In genomic region chrX:143661286-143661685, GRCh38 we compare ENCODE assay signal across 21 cellular contexts. TPM values are rescaled to one million over a fixed set of nuclear protein-coding genes. Genes with fewer than 3 reads are reported as not detected.
DNase-seq lines count a peak whose midpoint lies in the region; ATAC-seq, FAIRE-seq and TF ChIP-seq lines count a peak whose summit lies in the region.
"Had no signal": no experiment of that assay in that cellular context is flagged by ENCODE, and none has a peak within 500 bp of the region (broad histone marks: within the 10 kb centered on the region; RNA-seq: fewer than 3 reads in every experiment).

No MANE protein-coding gene starts in this region.

- no peak overlapping the region for H3K14ac ChIP-seq in neuronal stem cell (ENCODE audit: low read length)

- no peak overlapping the region for H3K23ac ChIP-seq in neuronal stem cell (ENCODE audit: low read depth, low read length, poor library complexity)

- H2BK120ac ChIP-seq in neuronal stem cell (ENCODE audit: low read depth, low read length): no peak overlapping the region

- H3K79me1 ChIP-seq in neuronal stem cell (ENCODE audit: low read depth, low read length): no peaks in the 10 kb centered on the region

- H3K27ac ChIP-seq in astrocyte (ENCODE audit: low read depth, low read length): no peak overlapping the region
- no peak overlapping the region for H3K27ac ChIP-seq in neuronal stem cell (replicated peaks; ENCODE audit: low read length)
- H3K27ac ChIP-seq in esophagus muscularis mucosa (replicated peaks in 1 of 4): no peak overlapping the region
- H3K27ac ChIP-seq: BLaER1 treated with 17β-estradiol and CSF1 and Interleukin-3, amounts not matched to agents 10 nM and 100 nM; GM23248; HL-60 had no signal

- H3K27me3 ChIP-seq in astrocyte (ENCODE audit: insufficient read depth, low read length) (no peaks in the 10 kb centered on the region), neuronal stem cell (ENCODE audit: control insufficient read depth in 3 of 3, insufficient read depth in 3 of 3, low read depth in 1 of 3, low read length in 3 of 3) (no peaks in the 10 kb centered on the region), esophagus muscularis mucosa (no peaks in the 10 kb centered on the region)

- H3K9me3 ChIP-seq in astrocyte (ENCODE audit: insufficient read depth, low read depth, low read length) (no peaks in the 10 kb centered on the region), neuronal stem cell (replicated peaks in 1 of 2; ENCODE audit: control insufficient read depth in 2 of 2, insufficient read depth in 1 of 2, low read depth in 1 of 2, low read length in 2 of 2) (no peaks in the 10 kb centered on the region), esophagus muscularis mucosa (no peaks in the 10 kb centered on the region)
- H3K9me3 ChIP-seq: BLaER1 treated with 17β-estradiol and CSF1 and Interleukin-3, amounts not matched to agents 10 nM and 100 nM had no signal

- H3K9ac ChIP-seq in astrocyte (ENCODE audit: low read length): no peak overlapping the region
- no peak overlapping the region for H3K9ac ChIP-seq in neuronal stem cell (ENCODE audit: low read depth, low read length, poor library complexity)
- H3K9ac ChIP-seq: BLaER1 treated with 17β-estradiol and CSF1 and Interleukin-3, amounts not matched to agents 10 nM and 100 nM; GM23248 had no signal

- ATAC-seq in HG02623 (IDR thresholded peaks at IDR 0.05; ENCODE audit: unreplicated experiment): no peak
- ATAC-seq: GM12878, HCT116 had no signal

- H4K91ac ChIP-seq in neuronal stem cell (ENCODE audit: low read depth, low read length, poor library complexity): no peak overlapping the region

- no peak for TF ChIP-seq POLR2A in esophagus muscularis mucosa (IDR thresholded peaks at IDR 0.05; ENCODE audit: low read depth)

- no peak for TF ChIP-seq CTCF in astrocyte (IDR thresholded peaks at IDR 0.05; ENCODE audit: insufficient read depth, low read depth, low read length)
- no peak for TF ChIP-seq CTCF in esophagus muscularis mucosa (IDR thresholded peaks at IDR 0.05)

- no peak for TF ChIP-seq EP300 in esophagus muscularis mucosa (IDR thresholded peaks at IDR 0.05)

- no peak overlapping the region for H3K18ac ChIP-seq in neuronal stem cell (ENCODE audit: low read length)

- no peaks in the 10 kb centered on the region for H4K20me1 ChIP-seq in astrocyte (ENCODE audit: insufficient read depth, low read length)
- H4K20me1 ChIP-seq: BLaER1 treated with 17β-estradiol and CSF1 and Interleukin-3, amounts not matched to agents 10 nM and 100 nM had no signal

- H3K4me1 ChIP-seq in astrocyte (ENCODE audit: insufficient read depth, low read length) (no peaks in the 10 kb centered on the region), neuronal stem cell (ENCODE audit: control insufficient read depth in 2 of 2, insufficient read depth in 1 of 2, low read depth in 1 of 2, low read length in 2 of 2) (no peaks in the 10 kb centered on the region), esophagus muscularis mucosa (no peaks in the 10 kb centered on the region)
- H3K4me1 ChIP-seq: BLaER1 treated with 17β-estradiol and CSF1 and Interleukin-3, amounts not matched to agents 10 nM and 100 nM had no signal

- no peak overlapping the region for H3K4me3 Mint-ChIP-seq in activated naive CD4-positive, alpha-beta T cell treated with anti-CD3 and anti-CD28 coated beads, Interleukin-2, amount 50 U/mL, for 24 hours
- no peak overlapping the region for H3K4me3 Mint-ChIP-seq in astrocyte (ENCODE audit: unreplicated experiment)
- H3K4me3 Mint-ChIP-seq: CD4-positive, alpha-beta T cell had no signal

- H2AFZ ChIP-seq in astrocyte (ENCODE audit: low read depth, low read length) (no peak overlapping the region), neuronal stem cell (ENCODE audit: low read length) (no peak overlapping the region)
- H2AFZ ChIP-seq: GM23248 had no signal

- H3K4me1 Mint-ChIP-seq in activated naive CD4-positive, alpha-beta T cell treated with anti-CD3 and anti-CD28 coated beads, Interleukin-2, amount 50 U/mL, for 24 hours: no peaks in the 10 kb centered on the region
- H3K4me1 Mint-ChIP-seq in astrocyte (ENCODE audit: low read depth, unreplicated experiment): no peaks in the 10 kb centered on the region

- H3K36me3 ChIP-seq in astrocyte (ENCODE audit: insufficient read depth, low read length) (no peaks in the 10 kb centered on the region), neuronal stem cell (replicated peaks in 1 of 2; ENCODE audit: control insufficient read depth in 2 of 2, insufficient read depth in 2 of 2, low read length in 2 of 2) (no peaks in the 10 kb centered on the region), esophagus muscularis mucosa (no peaks in the 10 kb centered on the region)
- H3K36me3 ChIP-seq: BLaER1 treated with 17β-estradiol and CSF1 and Interleukin-3, amounts not matched to agents 10 nM and 100 nM had no signal

- no peaks in the 10 kb centered on the region for H3K27me3 Mint-ChIP-seq in activated naive CD4-positive, alpha-beta T cell treated with anti-CD3 and anti-CD28 coated beads, Interleukin-2, amount 50 U/mL, for 24 hours
- no peaks in the 10 kb centered on the region for H3K27me3 Mint-ChIP-seq in astrocyte (ENCODE audit: low read depth, unreplicated experiment)
- H3K27me3 Mint-ChIP-seq: CD4-positive, alpha-beta T cell had no signal

- no peak overlapping the region for H3K4me3 ChIP-seq in astrocyte (ENCODE audit: insufficient read depth, low read depth, low read length)
- H3K4me3 ChIP-seq in neuronal stem cell (ENCODE audit: low read length in 2 of 2): no peak overlapping the region
- H3K4me3 ChIP-seq in esophagus muscularis mucosa: no peak overlapping the region
- H3K4me3 ChIP-seq: BLaER1 treated with 17β-estradiol and CSF1 and Interleukin-3, amounts not matched to agents 10 nM and 100 nM; GM12878; GM23248 had no signal

- H3K27ac Mint-ChIP-seq in activated naive CD4-positive, alpha-beta T cell treated with anti-CD3 and anti-CD28 coated beads, Interleukin-2, amount 50 U/mL, for 24 hours: peak overlapping the region; percentile 6
- no peak overlapping the region for H3K27ac Mint-ChIP-seq in astrocyte (ENCODE audit: unreplicated experiment)
- H3K27ac Mint-ChIP-seq: CD4-positive, alpha-beta T cell had no signal

- H3K4me2 ChIP-seq in astrocyte (ENCODE audit: low read length): no peak overlapping the region
- H3K4me2 ChIP-seq in neuronal stem cell (ENCODE audit: insufficient read depth, low read length, poor library complexity, severe bottlenecking): no peak overlapping the region
- H3K4me2 ChIP-seq: BLaER1 treated with 17β-estradiol and CSF1 and Interleukin-3, amounts not matched to agents 10 nM and 100 nM had no signal

- H3K79me2 ChIP-seq in astrocyte (ENCODE audit: insufficient read depth, low read length): no peaks in the 10 kb centered on the region

- intact Hi-C loops in esophagus muscularis mucosa (cut with DNase I): no loop called here

- H2BK15ac ChIP-seq in neuronal stem cell (ENCODE audit: low read length): no peak overlapping the region

- FAIRE-seq in astrocyte (lab: Jason Lieb, UNC): peak; percentile 13
- FAIRE-seq: GM12878, GM18507, H54 had no signal

- H4K8ac ChIP-seq in neuronal stem cell (ENCODE audit: low read depth, low read length): no peak overlapping the region

- no peak overlapping the region for H3K4ac ChIP-seq in neuronal stem cell (ENCODE audit: low read length)

- H2BK5ac ChIP-seq in neuronal stem cell (ENCODE audit: low read length): no peak overlapping the region

- H3K9me3 Mint-ChIP-seq in activated naive CD4-positive, alpha-beta T cell treated with anti-CD3 and anti-CD28 coated beads, Interleukin-2, amount 50 U/mL, for 24 hours: no peaks in the 10 kb centered on the region
- H3K9me3 Mint-ChIP-seq in astrocyte (ENCODE audit: unreplicated experiment): no peaks in the 10 kb centered on the region

- no peak overlapping the region for H2BK12ac ChIP-seq in neuronal stem cell (ENCODE audit: low read length)

- no peak for DNase-seq in activated naive CD4-positive, alpha-beta T cell (lab: John Stamatoyannopoulos, UW)
- DNase-seq in NCI-H69 (lab: John Stamatoyannopoulos, UW): peak; percentile 5
- DNase-seq in astrocyte (ENCODE audit: low read depth): no peak
- peak; percentile 3 for DNase-seq in neuronal stem cell (ENCODE audit: low spot score)
- no peak for DNase-seq in activated CD4-positive, alpha-beta T cell treated with anti-CD3 and anti-CD28 coated beads for 4 hours
- no peak for DNase-seq in esophagus muscularis mucosa (ENCODE audit: extremely low spot score)
- DNase-seq: ACHN; Calu3; CD4-positive, alpha-beta T cell; DMS79; GM23248 had no signal

- no peak overlapping the region for H2AK5ac ChIP-seq in neuronal stem cell (ENCODE audit: low read depth, low read length)

- no peaks in the 10 kb centered on the region for H3K36me3 Mint-ChIP-seq in activated naive CD4-positive, alpha-beta T cell treated with anti-CD3 and anti-CD28 coated beads, Interleukin-2, amount 50 U/mL, for 24 hours
- no peaks in the 10 kb centered on the region for H3K36me3 Mint-ChIP-seq in astrocyte (ENCODE audit: low read depth, unreplicated experiment)

RNA-seq across cellular contexts. Expression of gene SLITRK4, which starts 25.4 kb away (rescaled TPM):
- total RNA-seq in astrocyte: 2.7 and 3.7 TPM in 2 replicates
- 6.1 TPM for polyA plus RNA-seq in neuronal stem cell (2013, experiment 1 of 2)
- 6.2 TPM for polyA plus RNA-seq in neuronal stem cell (2013, experiment 2 of 2)
- total RNA-seq in esophagus muscularis mucosa: 1 to 10 TPM in 1 of 4 donors, under 1 TPM in 3; 0.42 to 1.9 (median 0.51) TPM
- total RNA-seq: A172, Calu3, G401, GM23248 had no signal
- polyA plus RNA-seq: GM23248 had no signal

RNA-seq across cellular contexts. Expression of gene SPANXN2, which starts 59.3 kb away (rescaled TPM):
- not detected in 2 replicates for total RNA-seq in astrocyte
- not detected for polyA plus RNA-seq in neuronal stem cell (2013, experiment 1 of 2)
- not detected for polyA plus RNA-seq in neuronal stem cell (2013, experiment 2 of 2)
- total RNA-seq in esophagus muscularis mucosa: not detected
- total RNA-seq: A172; Calu3; CD4-positive, alpha-beta T cell; G401; GM12878; GM23248 had no signal
- polyA plus RNA-seq: GM12878, GM23248 had no signal

Comparison
In these comparisons a context has a peak if more than half of its experiments do, and no peak if none do; other contexts are left out.
1. DNase-seq: peak in NCI-H69 (single experiment) and neuronal stem cell (single experiment); none in activated naive CD4-positive, alpha-beta T cell (0 of 4), astrocyte (single experiment), activated CD4-positive, alpha-beta T cell treated with anti-CD3 and anti-CD28 coated beads for 4 hours (0 of 2) and esophagus muscularis mucosa (single experiment).